In genomic region chr17:60781880-60782412, GRCh38 we compare ENCODE assay signal across 7 cellular contexts.
"Had no signal": no experiment of that assay in that cellular context is flagged by ENCODE, and none has a peak within 500 bp of the region (broad histone marks: within the 10 kb centered on the region; RNA-seq: fewer than 3 reads in every experiment).

No MANE protein-coding gene starts in this region.

- H3K9me3 ChIP-seq: HAP-1 had no signal

- H3K9ac ChIP-seq: GM23248 had no signal

- H3K36me3 ChIP-seq: HAP-1 had no signal

- H3K4me1 ChIP-seq: HAP-1 had no signal

- FAIRE-seq: HTR-8/SVneo had no signal

- H3K27ac ChIP-seq: GM23248 had no signal

- ATAC-seq: HCT116 had no signal

- H3K4me3 ChIP-seq: GM23248, HAP-1 had no signal

- H2AFZ ChIP-seq: GM23248 had no signal

- DNase-seq: GM23248, GOT3, H7, KBM-7 had no signal
